Comparison of ENCODE assay signal across 34 cellular contexts in the genomic region with DNA sequence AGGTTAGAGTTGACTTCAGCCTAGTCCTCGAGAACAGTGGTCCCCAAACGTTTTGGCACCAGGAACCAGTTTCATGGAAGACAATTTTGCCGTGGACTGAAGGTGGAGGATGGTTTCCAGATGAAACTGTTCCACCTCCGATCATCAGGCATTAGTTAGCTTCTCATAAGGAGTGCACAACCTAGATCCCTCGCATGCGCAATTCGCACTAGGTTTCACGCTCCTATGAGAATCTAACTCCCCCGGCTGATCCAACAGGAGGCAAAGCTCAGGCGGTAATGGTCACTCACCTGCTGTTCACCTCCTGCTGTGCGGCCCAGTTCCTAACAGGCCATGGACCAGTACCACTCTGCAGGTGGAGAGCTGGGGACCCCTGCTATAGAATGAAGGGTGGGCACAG.
"Had no signal": no experiment of that assay in that cellular context is flagged by ENCODE, and none has a peak within 500 bp of the region (broad histone marks: within the 10 kb centered on the region; RNA-seq: fewer than 3 reads in every experiment).

No MANE protein-coding gene starts in this region.

- H3K4me2 ChIP-seq: KMS-11 had no signal

- DNase-seq: Karpas-422, Kasumi-1, MG63, MM.1S, MV-4-11, NCI-H1048, NCI-H1092, NCI-H1092 treated with DMSO at 0.1 percent for 48 hours, NCI-H1105, NCI-H1105 treated with DMSO at 0.1 percent for 48 hours, NCI-H1417, NCI-H1417 treated with DMSO at 0.1 percent for 48 hours, NCI-H1436, NCI-H1436 treated with DMSO at 0.1 percent for 48 hours, NCI-H1694, NCI-H1694 treated with DMSO at 0.1 percent for 48 hours, NCI-H187, NCI-H187 treated with DMSO at 0.1 percent for 48 hours, NCI-H1930, NCI-H2029, NCI-H2029 treated with DMSO at 0.1 percent for 48 hours, NCI-H2081 treated with DMSO at 0.1 percent for 48 hours, NCI-H2107, NCI-H2171, NCI-H2171 treated with DMSO at 0.1 percent for 48 hours, NCI-H2227 treated with DMSO at 0.1 percent for 48 hours, NCI-H226, NCI-H345, NCI-H446 treated with DMSO at 0.1 percent for 48 hours, NCI-H510A, NCI-H510A treated with DMSO at 0.1 percent for 48 hours, NCI-H524, NCI-H524 treated with DMSO at 0.1 percent for 48 hours had no signal

- H3K27me3 ChIP-seq: MG63 had no signal

- H3K4me3 ChIP-seq: MG63 had no signal

- H3K36me3 ChIP-seq: MG63 had no signal

- H3K9ac ChIP-seq: KMS-11 had no signal

- H3K27ac ChIP-seq: KMS-11 had no signal

- H3K9me3 ChIP-seq: MG63 had no signal
